ENCODE assay signal across 8 cellular contexts in the genomic region with DNA sequence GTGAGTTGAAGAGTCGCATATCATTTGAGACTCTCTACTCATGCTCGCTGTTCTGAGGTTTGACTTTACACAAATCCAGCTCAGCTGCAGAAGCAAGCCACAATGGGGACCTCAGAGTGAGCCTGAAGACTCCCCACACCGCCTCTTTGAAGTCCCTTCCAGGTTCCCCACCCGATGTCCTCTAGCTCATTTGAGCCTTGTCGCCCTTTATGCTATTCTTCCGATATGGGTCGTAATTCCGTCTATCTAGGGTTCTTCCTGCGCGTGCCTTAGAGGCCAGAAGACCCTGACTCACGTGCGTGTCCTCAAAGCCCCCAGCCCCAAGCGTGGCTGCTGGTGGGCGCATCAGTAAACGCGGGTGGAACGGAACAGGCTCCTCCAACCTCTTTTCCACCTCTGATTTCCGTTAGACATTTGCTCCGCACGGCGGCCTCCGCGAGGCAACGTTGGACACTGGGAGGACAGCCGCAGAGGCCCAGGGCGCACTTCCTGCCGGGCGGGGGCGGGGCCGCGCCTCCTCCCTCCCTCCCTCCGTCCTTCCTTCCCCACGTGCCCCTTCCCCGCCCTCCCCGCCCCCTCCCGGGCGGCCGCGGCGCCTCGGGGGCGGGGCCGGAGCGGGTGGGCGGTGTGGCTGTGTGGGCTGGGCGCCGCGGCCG. TPM values are rescaled to one million over a fixed set of nuclear protein-coding genes. Genes with fewer than 3 reads are reported as not detected.
DNase-seq lines count a peak whose midpoint lies in the region; TF ChIP-seq lines count a peak whose summit lies in the region.

TSS of gene SNX30 (plus strand) at position 650 of the 656 bp plus-strand sequence. CDS start 242 bp downstream, outside the sequence.

- no peaks in the 10 kb centered on the region for H3K27me3 ChIP-seq in tibial nerve

- TF ChIP-seq CTCF in HFF-Myc (IDR thresholded peaks at IDR 0.05; ENCODE audit: low read depth, low read length, missing control alignments) (no peak), tibial nerve (IDR thresholded peaks at IDR 0.05) (peak in 2 of 5 experiments; percentile 22 to 47)

- H3K9me3 ChIP-seq in tibial nerve: no peaks in the 10 kb centered on the region

- H3K4me3 ChIP-seq in HFF-Myc (replicated peaks; ENCODE audit: low read depth, low read length): peak within 1 kb of the TSS; percentile 80
- H3K4me3 ChIP-seq in tibial nerve: peak within 1 kb of the TSS; percentile 79 to 99 (median 94)

- TF ChIP-seq POLR2A in GM10847 (IDR thresholded peaks at IDR 0.05; ENCODE audit: extremely low read depth, insufficient read length) (peak; percentile 30), tibial nerve (IDR thresholded peaks at IDR 0.05) (peak; percentile 50 to 83)

- no peaks in the 10 kb centered on the region for H3K36me3 ChIP-seq in tibial nerve

- intact Hi-C loops in cardiac septum (cut with DNase I): loop anchor here (5.0 kb wide), 3 partner anchors 33 to 67 kb away; partner anchors contain the start of gene INIP

- WGBS in adipose tissue, 3 donors: 4 to 6% (median 5%) methylated on average over 25 to 49 of the region's 49 CpGs
- WGBS in tibial nerve, 2 donors: 5 to 7% methylated on average over 29 to 31 of the region's 49 CpGs

- DNase-seq in HFF-Myc (ENCODE audit: extremely low read depth, low read depth): peak; percentile 71
- DNase-seq in NAMALWA (ENCODE audit: low spot score): peak; percentile 88
- peak; percentile 87 for DNase-seq in SW480 (ENCODE audit: low spot score)
- DNase-seq in cardiac septum (ENCODE audit: low spot score): peak; percentile 95
- peak; percentile 88 for DNase-seq in pons (ENCODE audit: low spot score)
- DNase-seq in tibial nerve (ENCODE audit: low spot score in 2 of 2): peak; percentile 79 to 81

- peak; percentile 40 to 98 for TF ChIP-seq EP300 in tibial nerve (IDR thresholded peaks at IDR 0.05)

- H3K4me1 ChIP-seq in tibial nerve: peaks cover 0 to 62% (median 33%) of the 10 kb centered on the region in 4 donors

- H3K27ac ChIP-seq in adipose tissue (ENCODE audit: low read depth, low read length) (peak within 1 kb of the TSS; percentile 33), tibial nerve (peak within 1 kb of the TSS; percentile 87 to 95 (median 92))

RNA-seq across cellular contexts. Expression of gene SNX30, which starts in this region (rescaled TPM):
- 1 to 10 TPM; 2.2 to 4.2 (median 3.3) TPM for polyA plus RNA-seq in adipose tissue
- total RNA-seq in cardiac septum: 4.5 TPM
- 10 to 100 TPM; 14.9 to 25.3 (median 17.0) TPM for total RNA-seq in tibial nerve

Comparison
In these comparisons a context has a peak if more than half of its experiments do, and no peak if none do; other contexts are left out.
1. Peak in every context shown above with its lines: DNase-seq, H3K4me3 ChIP-seq and H3K27ac ChIP-seq.